27 cellular contexts compared by ENCODE assay signal in genomic region chr15:73394782-73395181, GRCh38. TPM values are rescaled to one million over a fixed set of nuclear protein-coding genes. Genes with fewer than 3 reads are reported as not detected.
A peak's percentile ranks its signal among the peaks of the same experiment; 100 is the strongest.
DNase-seq lines count a peak whose midpoint lies in the region; ATAC-seq, FAIRE-seq and TF ChIP-seq lines count a peak whose summit lies in the region.
"Had no signal": no experiment of that assay in that cellular context is flagged by ENCODE, and none has a peak within 500 bp of the region (broad histone marks: within the 10 kb centered on the region; RNA-seq: fewer than 3 reads in every experiment).

No MANE protein-coding gene starts in this region.

- intact Hi-C loops in cardiac septum (cut with DNase I) = loop anchor here (10.0 kb wide), 1 partner anchor 240 kb away; the partner anchor contains the start of gene NPTN
- intact Hi-C loops in right cardiac atrium (cut with DNase I) = no loop called here

- TF ChIP-seq CTCF in D721Med (IDR thresholded peaks at IDR 0.05; ENCODE audit: insufficient read depth, missing control alignments) = no peak

- DNase-seq in DMS 273 treated with DMSO at 0.1 percent for 48 hours (lab: John Stamatoyannopoulos, UW) = peak; percentile 5
- peak; percentile 24 for DNase-seq in NCI-H1694 treated with DMSO at 0.1 percent for 48 hours (lab: John Stamatoyannopoulos, UW)
- DNase-seq in cardiac septum (ENCODE audit: low spot score) = peak; percentile 82
- peak; percentile 61 to 86 (median 82) for DNase-seq in right cardiac atrium
- DNase-seq in middle frontal gyrus (ENCODE audit: extremely low spot score, low spot score) = no peak
- DNase-seq in D721Med (ENCODE audit: insufficient read length, low spot score) = no peak
- DNase-seq: Caco-2; CD8-positive, alpha-beta T cell; GOT3; HFFc6; NCI-H1048; NCI-H1417 treated with DMSO at 0.1 percent for 48 hours; NCI-H187 treated with DMSO at 0.1 percent for 48 hours; NCI-H2171 treated with DMSO at 0.1 percent for 48 hours; NCI-H345; NCI-H748 treated with DMSO at 0.1 percent for 48 hours; RPMI8226; SHP77 treated with DMSO at 0.1 percent for 48 hours had no signal

- ATAC-seq in right cardiac atrium (peak; percentile 85 to 90), GM18873 (IDR thresholded peaks at IDR 0.05; ENCODE audit: low FRiP score, unreplicated experiment) (no peak), HG03280 (IDR thresholded peaks at IDR 0.05; ENCODE audit: unreplicated experiment) (no peak)
- ATAC-seq: CD8-positive, alpha-beta T cell had no signal

- H3K27ac ChIP-seq in right cardiac atrium (ENCODE audit: low read length) = no peak overlapping the region
- H3K27ac ChIP-seq: C4-2B, KMS-11 had no signal

- no peak for FAIRE-seq in D721Med (lab: Jason Lieb, UNC)
- FAIRE-seq: G401.6 had no signal

- H3K27me3 ChIP-seq in right cardiac atrium (ENCODE audit: control insufficient read depth, insufficient read depth) = no peaks in the 10 kb centered on the region

- no peak overlapping the region for H3K4me3 ChIP-seq in right cardiac atrium (ENCODE audit: low read length)
- H3K4me3 ChIP-seq: HAP-1 had no signal

- H3K9me3 ChIP-seq in right cardiac atrium (ENCODE audit: control insufficient read depth, low read length) = no peaks in the 10 kb centered on the region
- H3K9me3 ChIP-seq: Caco-2, HAP-1 had no signal

- peaks cover 7% of the 10 kb centered on the region for H3K4me1 ChIP-seq in right cardiac atrium (ENCODE audit: control insufficient read depth, insufficient read depth, low read length)
- H3K4me1 ChIP-seq: HAP-1 had no signal

RNA-seq across cellular contexts. Expression of gene HCN4, which starts 26.0 kb away (rescaled TPM):
- total RNA-seq in cardiac septum (6.2 TPM), right cardiac atrium (10 to 100 TPM; 37.1 to 61.7 (median 48.7) TPM)
- 25.7 TPM for polyA plus RNA-seq in right cardiac atrium
- total RNA-seq: CD8-positive, alpha-beta T cell; Daoy; HFFc6 had no signal
- polyA plus RNA-seq: IgD-negative memory B cell had no signal

RNA-seq across cellular contexts. Expression of gene REC114, which starts 48.2 kb away (rescaled TPM):
- not detected for total RNA-seq in cardiac septum
- total RNA-seq in right cardiac atrium = 10 to 100 TPM in 1 of 4 donors, 1 to 10 TPM in 3; 3.4 to 12.1 (median 6.1) TPM
- 2.6 TPM for polyA plus RNA-seq in right cardiac atrium
- total RNA-seq: A673; Caco-2; CD8-positive, alpha-beta T cell; Daoy; HFFc6 had no signal
- polyA plus RNA-seq: IgD-negative memory B cell had no signal

Comparison
In these comparisons a context has a peak if more than half of its experiments do, and no peak if none do; other contexts are left out.
1. DNase-seq: peak in DMS 273 treated with DMSO at 0.1 percent for 48 hours (single experiment), NCI-H1694 treated with DMSO at 0.1 percent for 48 hours (single experiment), cardiac septum (single experiment) and right cardiac atrium (3 of 3); none in middle frontal gyrus (single experiment) and D721Med (single experiment).
2. ATAC-seq: peak in right cardiac atrium (2 of 2); none in GM18873 (single experiment) and HG03280 (single experiment).